ENCODE assay signal across 21 cellular contexts in the genomic region with DNA sequence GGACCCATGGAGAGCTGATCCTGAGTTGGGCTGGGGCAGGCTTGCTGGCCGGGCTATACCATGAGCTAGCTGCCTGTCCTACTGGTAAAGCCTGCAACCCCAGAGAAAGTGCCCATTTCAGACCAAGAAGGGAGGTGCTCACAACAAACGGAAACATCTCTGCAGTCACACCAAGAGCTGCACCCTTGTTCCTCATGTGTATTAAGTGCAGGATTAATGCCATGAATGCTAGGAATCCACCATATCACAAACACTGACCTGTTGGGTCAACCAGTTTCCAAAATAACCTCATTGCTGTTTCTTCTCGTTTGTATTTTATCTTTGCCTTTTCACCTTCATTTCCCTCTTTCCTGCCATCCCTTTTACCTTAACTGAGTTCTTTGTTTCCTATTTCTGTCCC.
A peak's percentile ranks its signal among the peaks of the same experiment; 100 is the strongest.
DNase-seq lines count a peak whose midpoint lies in the region; ATAC-seq and TF ChIP-seq lines count a peak whose summit lies in the region.
"Had no signal": no experiment of that assay in that cellular context is flagged by ENCODE, and none has a peak within 500 bp of the region (broad histone marks: within the 10 kb centered on the region; RNA-seq: fewer than 3 reads in every experiment).

No MANE protein-coding gene starts in this region.

- 42 to 44% methylated on average over 3 of the region's 3 CpGs for WGBS in heart right ventricle, 2 donors

- H3K27me3 ChIP-seq in heart right ventricle = no peaks in the 10 kb centered on the region
- H3K27me3 ChIP-seq: BLaER1 had no signal

- CTCF ChIA-PET in activated CD4-positive, alpha-beta T cell treated with anti-CD3 and anti-CD28 coated beads for 36 hours (lab: Charles Lee) = no interaction called here

- H3K4me1 Mint-ChIP-seq in memory B cell = peaks cover 34% of the 10 kb centered on the region
- peaks cover 34% of the 10 kb centered on the region for H3K4me1 Mint-ChIP-seq in activated CD4-positive, alpha-beta T cell treated with anti-CD3 and anti-CD28 coated beads for 36 hours

- H3K4me1 ChIP-seq in heart right ventricle = peaks cover 0 to 39% (median 13%) of the 10 kb centered on the region in 9 donors
- H3K4me1 ChIP-seq: BLaER1 had no signal

- no peaks in the 10 kb centered on the region for H3K36me3 ChIP-seq in heart right ventricle
- H3K36me3 ChIP-seq: BLaER1 had no signal

- ATAC-seq in Right ventricle myocardium inferior (peak; percentile 55), heart right ventricle (peak in 4 of 8 donors; percentile 36 to 70 (median 56)), memory B cell (ENCODE audit: low read depth) (no peak)
- ATAC-seq in activated CD4-positive, alpha-beta T cell treated with anti-CD3 and anti-CD28 coated beads for 36 hours = no peak

- peak overlapping the region in 6 of 10 donors; percentile 4 to 74 (median 38) for H3K27ac ChIP-seq in heart right ventricle
- H3K27ac ChIP-seq: BLaER1, RWPE1, SK-N-MC had no signal

- intact Hi-C loops in Right ventricle myocardium inferior (cut with DNase I) (no loop called here), cardiac septum (cut with DNase I) (loop anchor here (5.0 kb wide), 1 partner anchor 60 kb away; no protein-coding TSS in a partner anchor), heart right ventricle (cut with DNase I) (no loop called here)
- intact Hi-C loops in activated CD4-positive, alpha-beta T cell treated with anti-CD3 and anti-CD28 coated beads for 36 hours (cut with DNase I, micrococcal nuclease) = no loop called here

- no peaks in the 10 kb centered on the region for H3K27me3 Mint-ChIP-seq in memory B cell
- peaks cover 3% of the 10 kb centered on the region for H3K27me3 Mint-ChIP-seq in activated CD4-positive, alpha-beta T cell treated with anti-CD3 and anti-CD28 coated beads for 36 hours
- H3K27me3 Mint-ChIP-seq: CD4-positive, alpha-beta T cell had no signal

- H3K36me3 Mint-ChIP-seq in memory B cell = peaks cover 21% of the 10 kb centered on the region
- H3K36me3 Mint-ChIP-seq in activated CD4-positive, alpha-beta T cell treated with anti-CD3 and anti-CD28 coated beads for 36 hours (ENCODE audit: low read depth) = no peaks in the 10 kb centered on the region

- peak overlapping the region; percentile 1 for H3K27ac Mint-ChIP-seq in memory B cell
- H3K27ac Mint-ChIP-seq in activated CD4-positive, alpha-beta T cell treated with anti-CD3 and anti-CD28 coated beads for 36 hours = no peak overlapping the region

- no peaks in the 10 kb centered on the region for H3K9me3 Mint-ChIP-seq in memory B cell
- H3K9me3 Mint-ChIP-seq in activated CD4-positive, alpha-beta T cell treated with anti-CD3 and anti-CD28 coated beads for 36 hours (ENCODE audit: low read depth) = no peaks in the 10 kb centered on the region
- H3K9me3 Mint-ChIP-seq: CD4-positive, alpha-beta T cell had no signal

- POLR2A ChIA-PET in activated CD4-positive, alpha-beta T cell treated with anti-CD3 and anti-CD28 coated beads for 36 hours (lab: Charles Lee) = interaction anchor here (0.6 kb wide), 1 partner anchor 25 kb away, joined by 3 read pairs; no protein-coding TSS in a partner anchor

- no peak for TF ChIP-seq CTCF in heart right ventricle (IDR thresholded peaks at IDR 0.05)

- H3K9me3 ChIP-seq in heart right ventricle = no peaks in the 10 kb centered on the region
- H3K9me3 ChIP-seq: BLaER1 had no signal

- H3K4me3 ChIP-seq in heart right ventricle = no peak overlapping the region
- H3K4me3 ChIP-seq: BLaER1, SK-N-MC had no signal

- H3K4me3 Mint-ChIP-seq in memory B cell = no peak overlapping the region
- H3K4me3 Mint-ChIP-seq in activated CD4-positive, alpha-beta T cell treated with anti-CD3 and anti-CD28 coated beads for 36 hours = no peak overlapping the region
- H3K4me3 Mint-ChIP-seq: CD4-positive, alpha-beta T cell had no signal

- DNase-seq in Right ventricle myocardium inferior (ENCODE audit: missing footprints) (no peak), cardiac septum (ENCODE audit: low spot score) (no peak), heart right ventricle (no peak), memory B cell (ENCODE audit: low spot score in 2 of 2) (no peak), NCI-H1694 treated with DMSO at 0.1 percent for 48 hours (lab: John Stamatoyannopoulos, UW) (no peak), NCI-H774 (lab: John Stamatoyannopoulos, UW) (no peak), NCI-H82 (lab: John Stamatoyannopoulos, UW) (no peak)
- DNase-seq in activated CD4-positive, alpha-beta T cell treated with anti-CD3 and anti-CD28 coated beads for 36 hours = no peak
- DNase-seq: CD4-positive, alpha-beta T cell; Karpas-422; NCI-H1092; NCI-H1417 treated with DMSO at 0.1 percent for 48 hours; NCI-H187; NCI-H2107; NCI-H524; NCI-H748 treated with DMSO at 0.1 percent for 48 hours; NK-92 treated with Interleukin-12 subunit alpha and Interleukin-12 subunit beta, amount 100 ng/mL, for 24 hours; SIG-M5 had no signal
